Comparison of ENCODE assay signal across 29 cellular contexts in the genomic region with DNA sequence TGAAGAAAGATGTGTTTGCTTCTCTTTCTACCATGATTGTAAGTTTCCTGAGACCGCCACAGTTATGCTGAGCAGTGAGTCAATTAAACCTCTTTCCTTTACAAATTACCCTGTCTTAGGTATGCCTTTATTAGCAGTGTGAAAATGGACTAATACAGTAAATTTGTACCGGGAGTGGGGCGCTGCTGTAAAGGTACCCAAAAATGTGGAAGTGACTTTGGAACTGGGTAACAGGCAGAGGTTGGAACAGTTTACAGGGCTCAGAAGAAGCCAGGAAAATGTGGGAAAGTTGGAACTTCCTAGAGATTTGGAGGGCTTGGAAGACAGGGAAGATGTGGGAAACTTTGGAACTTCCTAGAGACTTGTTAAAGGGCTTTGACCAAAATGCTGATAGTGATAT.
"Had no signal": no experiment of that assay in that cellular context is flagged by ENCODE, and none has a peak within 500 bp of the region (broad histone marks: within the 10 kb centered on the region; RNA-seq: fewer than 3 reads in every experiment).

No MANE protein-coding gene starts in this region.

- H3K4me3 ChIP-seq: colonic mucosa, coronary artery, dorsolateral prefrontal cortex, esophagus muscularis mucosa, esophagus squamous epithelium, gastrocnemius medialis, gastroesophageal sphincter, heart left ventricle, heart right ventricle had no signal

- H3K36me3 ChIP-seq: colonic mucosa, esophagus muscularis mucosa, esophagus squamous epithelium, gastrocnemius medialis, gastroesophageal sphincter, heart left ventricle, heart right ventricle had no signal

- H3K27ac Mint-ChIP-seq: dendritic cell treated with granulocyte-macrophage colony-stimulating factor and Interleukin-4, amounts not matched to agents 40 ng/mL and 50 ng/mL, for 4 days; effector memory CD8-positive, alpha-beta T cell; endodermal cell had no signal

- H3K27ac ChIP-seq: colonic mucosa, coronary artery, dorsolateral prefrontal cortex, epithelial cell of prostate, esophagus muscularis mucosa, esophagus squamous epithelium, foreskin keratinocyte, gastrocnemius medialis, gastroesophageal sphincter, heart left ventricle, heart right ventricle had no signal

- H3K27me3 Mint-ChIP-seq: dendritic cell treated with granulocyte-macrophage colony-stimulating factor and Interleukin-4, amounts not matched to agents 40 ng/mL and 50 ng/mL, for 4 days; effector memory CD8-positive, alpha-beta T cell had no signal

- H3K4me3 Mint-ChIP-seq: dendritic cell treated with granulocyte-macrophage colony-stimulating factor and Interleukin-4, amounts not matched to agents 40 ng/mL and 50 ng/mL, for 4 days; effector memory CD8-positive, alpha-beta T cell; endodermal cell had no signal

- H3K27me3 ChIP-seq: colonic mucosa, dorsolateral prefrontal cortex, esophagus muscularis mucosa, esophagus squamous epithelium, foreskin keratinocyte, gastrocnemius medialis, gastroesophageal sphincter, heart left ventricle, heart right ventricle had no signal

- H3K9me3 ChIP-seq: colonic mucosa, gastrocnemius medialis had no signal

- H3K4me1 ChIP-seq: colonic mucosa, esophagus muscularis mucosa, esophagus squamous epithelium, foreskin keratinocyte, gastrocnemius medialis, gastroesophageal sphincter, heart left ventricle, heart right ventricle had no signal

- ATAC-seq: effector memory CD8-positive, alpha-beta T cell; esophagus mucosa; foreskin keratinocyte; gastrocnemius medialis; gastroesophageal sphincter; heart left ventricle; heart right ventricle had no signal

- FAIRE-seq: colon, endometrium, endothelial cell of umbilical vein, frontal cortex had no signal

- H3K4me1 Mint-ChIP-seq: endodermal cell had no signal

- DNase-seq: colonic mucosa; cortex of kidney; dermis blood vessel endothelial cell; dorsolateral prefrontal cortex; effector CD4-positive, alpha-beta T cell; effector CD8-positive, alpha-beta T cell; effector memory CD4-positive, alpha-beta T cell; effector memory CD8-positive, alpha-beta T cell; endodermal cell; erythroblast; esophagus squamous epithelium; foreskin fibroblast; foreskin keratinocyte; foreskin melanocyte; gastrocnemius medialis; glutamatergic neuron; head of caudate nucleus; heart left ventricle; heart right ventricle had no signal
